Comparison of ENCODE assay signal across 1 cellular context in genomic region chr17:1160591-1161041, GRCh38.
TF ChIP-seq lines count a peak whose summit lies in the region.

No MANE protein-coding gene starts in this region.

TF ChIP-seq in K562, 482 proteins besides CTCF, POLR2A, EP300 and RAD21 (continued from another document):
- TF ChIP-seq HES1 (IDR thresholded peaks at IDR 0.05; ENCODE audit: low read depth) (no peak), ZNF232 (CRISPR knock-in tag; IDR thresholded peaks at IDR 0.05) (no peak)
- TF ChIP-seq, protein P1, sequence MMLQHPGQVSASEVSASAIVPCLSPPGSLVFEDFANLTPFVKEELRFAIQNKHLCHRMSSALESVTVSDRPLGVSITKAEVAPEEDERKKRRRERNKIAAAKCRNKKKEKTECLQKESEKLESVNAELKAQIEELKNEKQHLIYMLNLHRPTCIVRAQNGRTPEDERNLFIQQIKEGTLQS (IDR thresholded peaks at IDR 0.05) = 0 out of 2 replicates have a peak, but pooled peaks have one; percentile 14
- TF ChIP-seq, protein P1 (CRISPR knock-in tag; conservative IDR thresholded peaks at IDR 0.05) = no peak
TF ChIP-seq in K562: peak in this region for 1.
